Comparison of ENCODE assay signal across 9 cellular contexts in genomic region chr14:105537580-105538474, GRCh38. TPM values are rescaled to one million over a fixed set of nuclear protein-coding genes. Genes with fewer than 3 reads are reported as not detected.
DNase-seq lines count a peak whose midpoint lies in the region; ATAC-seq, FAIRE-seq and TF ChIP-seq lines count a peak whose summit lies in the region.
"Had no signal": no experiment of that assay in that cellular context is flagged by ENCODE, and none has a peak within 500 bp of the region (broad histone marks: within the 10 kb centered on the region; RNA-seq: fewer than 3 reads in every experiment).

No MANE protein-coding gene starts in this region.

- ATAC-seq in PC-3: peak; percentile 87
- no peak for ATAC-seq in GM18502 (IDR thresholded peaks at IDR 0.05; ENCODE audit: poor library complexity, unreplicated experiment)

- H3K4me1 ChIP-seq in PC-3 (ENCODE audit: insufficient read depth, low read length): peaks cover 5% of the 10 kb centered on the region

- H2AFZ ChIP-seq in PC-3 (ENCODE audit: low read length): peak overlapping the region; percentile 59; the same call in 1 of the 2 replicates

- H3K36me3 ChIP-seq in PC-3 (ENCODE audit: low read depth, low read length): no peaks in the 10 kb centered on the region; the same call in 1 of the 2 replicates

- DNase-seq in NCI-H82 (lab: John Stamatoyannopoulos, UW) (peak; percentile 50), NCI-H82 treated with DMSO at 0.1 percent for 48 hours (lab: John Stamatoyannopoulos, UW; ENCODE audit: unreplicated experiment) (no peak), PC-3 (peak; percentile 55), frontal cortex (ENCODE audit: low spot score in 2 of 2) (peak; percentile 64 to 79), progenitor cell of endocrine pancreas (ENCODE audit: low spot score, unreplicated experiment) (peak; percentile 43), GDM1 (lab: John Stamatoyannopoulos, UW) (no peak)
- peak; percentile 54 for DNase-seq in activated T-helper 2 cell treated with anti-CD3 and anti-CD28 coated beads, Interferon-gamma antibody, Interleukin-2, Interleukin-4, amounts not matched to agents 10 μg/mL and 5 μg/mL and 100 μg/mL, durations not matched to agents 14 hours and 24 hours and 36 hours (ENCODE audit: low spot score)

- H3K27me3 Mint-ChIP-seq in activated T-helper 2 cell treated with anti-CD3 and anti-CD28 coated beads, Interferon-gamma antibody, Interleukin-2, Interleukin-4, amounts not matched to agents 10 μg/mL and 5 μg/mL and 100 μg/mL, durations not matched to agents 14 hours and 24 hours and 36 hours (ENCODE audit: low read depth): peaks cover 8% of the 10 kb centered on the region
- H3K27me3 Mint-ChIP-seq in progenitor cell of endocrine pancreas: peaks cover 18% of the 10 kb centered on the region

- H3K9ac ChIP-seq in PC-3 (ENCODE audit: low read length): 0 out of 2 replicates have a peak overlapping the region, but pooled peaks have one; percentile 25

- intact Hi-C loops in PC-3 (cut with micrococcal nuclease): no loop called here
- intact Hi-C loops in activated T-helper 2 cell treated with anti-CD3 and anti-CD28 coated beads, Interferon-gamma antibody, Interleukin-2, Interleukin-4, amounts not matched to agents 10 μg/mL and 5 μg/mL and 100 μg/mL, durations not matched to agents 14 hours and 24 hours and 36 hours (cut with micrococcal nuclease): no loop called here

- H3K27ac ChIP-seq in PC-3 (ENCODE audit: low read length): no peak overlapping the region
- H3K27ac ChIP-seq: epithelial cell of prostate had no signal

- no peaks in the 10 kb centered on the region for H3K36me3 Mint-ChIP-seq in activated T-helper 2 cell treated with anti-CD3 and anti-CD28 coated beads, Interferon-gamma antibody, Interleukin-2, Interleukin-4, amounts not matched to agents 10 μg/mL and 5 μg/mL and 100 μg/mL, durations not matched to agents 14 hours and 24 hours and 36 hours (ENCODE audit: low read depth)
- peaks cover 1% of the 10 kb centered on the region for H3K36me3 Mint-ChIP-seq in progenitor cell of endocrine pancreas (ENCODE audit: insufficient read depth)

- no TSS peak for BruUV-seq in PC-3 (replicated peaks; lab: Mats Ljungman, UMichigan)

- POLR2A ChIA-PET in PC-3 (lab: Charles Lee; ENCODE audit: unreplicated experiment): no interaction called here

- peak overlapping the region; percentile 69 for H3K4me2 ChIP-seq in PC-3 (ENCODE audit: low read length)

- no peaks in the 10 kb centered on the region for H3K79me2 ChIP-seq in PC-3 (ENCODE audit: low read length)

- no peak for FAIRE-seq in frontal cortex (lab: Jason Lieb, UNC)

- H3K27ac Mint-ChIP-seq in activated T-helper 2 cell treated with anti-CD3 and anti-CD28 coated beads, Interferon-gamma antibody, Interleukin-2, Interleukin-4, amounts not matched to agents 10 μg/mL and 5 μg/mL and 100 μg/mL, durations not matched to agents 14 hours and 24 hours and 36 hours: no peak overlapping the region
- no peak overlapping the region for H3K27ac Mint-ChIP-seq in progenitor cell of endocrine pancreas

- no peaks in the 10 kb centered on the region for H3F3A ChIP-seq in PC-3 (ENCODE audit: low read length, unreplicated experiment)

- H3K9me3 Mint-ChIP-seq in activated T-helper 2 cell treated with anti-CD3 and anti-CD28 coated beads, Interferon-gamma antibody, Interleukin-2, Interleukin-4, amounts not matched to agents 10 μg/mL and 5 μg/mL and 100 μg/mL, durations not matched to agents 14 hours and 24 hours and 36 hours: no peaks in the 10 kb centered on the region
- peaks cover 9% of the 10 kb centered on the region for H3K9me3 Mint-ChIP-seq in progenitor cell of endocrine pancreas (ENCODE audit: low read depth)

- H3K4me3 Mint-ChIP-seq in activated T-helper 2 cell treated with anti-CD3 and anti-CD28 coated beads, Interferon-gamma antibody, Interleukin-2, Interleukin-4, amounts not matched to agents 10 μg/mL and 5 μg/mL and 100 μg/mL, durations not matched to agents 14 hours and 24 hours and 36 hours (ENCODE audit: low read depth): no peak overlapping the region
- H3K4me3 Mint-ChIP-seq in progenitor cell of endocrine pancreas (ENCODE audit: low read depth): no peak overlapping the region

- H4K20me1 ChIP-seq in PC-3 (ENCODE audit: low read length): no peaks in the 10 kb centered on the region

- no peaks in the 10 kb centered on the region for H3K4me1 Mint-ChIP-seq in activated T-helper 2 cell treated with anti-CD3 and anti-CD28 coated beads, Interferon-gamma antibody, Interleukin-2, Interleukin-4, amounts not matched to agents 10 μg/mL and 5 μg/mL and 100 μg/mL, durations not matched to agents 14 hours and 24 hours and 36 hours (ENCODE audit: low read depth)
- H3K4me1 Mint-ChIP-seq in progenitor cell of endocrine pancreas (ENCODE audit: low read depth): no peaks in the 10 kb centered on the region

- H3K9me2 ChIP-seq in PC-3 (replicated peaks; ENCODE audit: low read length): no peaks in the 10 kb centered on the region

- H3K4me3 ChIP-seq in PC-3 (ENCODE audit: low read length): no peak overlapping the region

- CTCF ChIA-PET in PC-3 (lab: Charles Lee): no interaction called here

- H3K9me3 ChIP-seq in PC-3 (ENCODE audit: low read length): no peaks in the 10 kb centered on the region

- H3K27me3 ChIP-seq in PC-3 (ENCODE audit: low read length): peaks cover 15% of the 10 kb centered on the region

- TF ChIP-seq CTCF in PC-3 (conservative IDR thresholded peaks at IDR 0.05; ENCODE audit: low read depth, low read length) (peak; percentile 85), progenitor cell of endocrine pancreas (IDR thresholded peaks at IDR 0.05; ENCODE audit: unreplicated experiment) (peak; percentile 72)

RNA-seq across cellular contexts. Expression of gene TMEM121, which starts 11.4 kb away (rescaled TPM):
- total RNA-seq in PC-3 (2014; rRNA removed): 27.5 and 33.6 TPM in 2 replicates
- 8.2 and 9.6 TPM in 2 replicates for total RNA-seq in activated T-helper 2 cell treated with anti-CD3 and anti-CD28 coated beads, Interferon-gamma antibody, Interleukin-2, Interleukin-4, amounts not matched to agents 10 μg/mL and 5 μg/mL and 100 μg/mL, durations not matched to agents 14 hours and 24 hours and 36 hours
- 24.5 TPM for total RNA-seq in frontal cortex
- total RNA-seq in progenitor cell of endocrine pancreas: 3.9 and 4.5 TPM in 2 replicates

RNA-seq across cellular contexts. Expression of gene TEDC1, which starts 46.8 kb away (rescaled TPM):
- total RNA-seq in PC-3 (2014; rRNA removed) (66.7 and 108 TPM in 2 replicates), frontal cortex (5.7 TPM), progenitor cell of endocrine pancreas (20.5 and 20.8 TPM in 2 replicates)
- total RNA-seq in activated T-helper 2 cell treated with anti-CD3 and anti-CD28 coated beads, Interferon-gamma antibody, Interleukin-2, Interleukin-4, amounts not matched to agents 10 μg/mL and 5 μg/mL and 100 μg/mL, durations not matched to agents 14 hours and 24 hours and 36 hours: 38.2 and 42.6 TPM in 2 replicates

RNA-seq across cellular contexts. Expression of gene CRIP1, which starts 51.1 kb away (rescaled TPM):
- 45.9 and 48.7 TPM in 2 replicates for total RNA-seq in PC-3 (2014; rRNA removed)
- 156 and 185 TPM in 2 replicates for total RNA-seq in activated T-helper 2 cell treated with anti-CD3 and anti-CD28 coated beads, Interferon-gamma antibody, Interleukin-2, Interleukin-4, amounts not matched to agents 10 μg/mL and 5 μg/mL and 100 μg/mL, durations not matched to agents 14 hours and 24 hours and 36 hours
- total RNA-seq in frontal cortex: not detected
- total RNA-seq in progenitor cell of endocrine pancreas: 5.1 TPM in 2 replicates

Comparison
In these comparisons a context has a peak if more than half of its experiments do, and no peak if none do; other contexts are left out.
1. DNase-seq: peak in NCI-H82 (single experiment), PC-3 (single experiment), activated T-helper 2 cell treated with anti-CD3 and anti-CD28 coated beads, Interferon-gamma antibody, Interleukin-2, Interleukin-4, amounts not matched to agents 10 μg/mL and 5 μg/mL and 100 μg/mL, durations not matched to agents 14 hours and 24 hours and 36 hours (single experiment), frontal cortex (2 of 2) and progenitor cell of endocrine pancreas (single experiment); none in NCI-H82 treated with DMSO at 0.1 percent for 48 hours (single experiment) and GDM1 (single experiment).